29 cellular contexts compared by ENCODE assay signal in the genomic region with DNA sequence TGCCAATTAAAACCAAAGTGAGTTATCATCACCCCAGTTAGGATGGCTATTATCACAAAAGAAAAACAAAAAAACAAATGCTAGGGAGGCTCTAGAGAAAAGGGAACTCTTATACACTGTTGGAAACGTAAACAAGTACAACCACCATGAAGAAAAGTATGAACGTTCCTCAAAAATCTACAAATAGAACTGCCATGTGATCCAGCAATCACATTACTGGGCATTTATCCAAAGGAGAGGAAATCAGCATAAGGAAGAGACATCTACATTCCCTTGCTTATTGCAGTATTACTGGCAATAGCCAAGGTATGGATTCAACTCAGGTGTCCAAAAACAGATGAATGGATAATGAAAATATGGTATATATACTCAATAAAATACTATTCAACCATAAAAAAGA.
"Had no signal": no experiment of that assay in that cellular context is flagged by ENCODE, and none has a peak within 500 bp of the region (broad histone marks: within the 10 kb centered on the region; RNA-seq: fewer than 3 reads in every experiment).

No MANE protein-coding gene starts in this region.

- H3K9me3 ChIP-seq: left lung, lower lobe of right lung, mucosa of descending colon, right lobe of liver, testis, transverse colon had no signal

- H3K4me1 Mint-ChIP-seq: activated naive CD4-positive, alpha-beta T cell treated with anti-CD3 and anti-CD28 coated beads, Interleukin-2, amount 10 ng/mL, durations not matched to agents 7 days and 5 days; activated naive CD8-positive, alpha-beta T cell treated with anti-CD3 and anti-CD28 coated beads, Interleukin-2, amount 10 ng/mL, durations not matched to agents 7 days and 5 days; T-helper 17 cell had no signal

- H3K4me3 Mint-ChIP-seq: activated naive CD4-positive, alpha-beta T cell treated with anti-CD3 and anti-CD28 coated beads, Interleukin-2, amount 10 ng/mL, durations not matched to agents 7 days and 5 days; activated naive CD8-positive, alpha-beta T cell treated with anti-CD3 and anti-CD28 coated beads, Interleukin-2, amount 10 ng/mL, durations not matched to agents 7 days and 5 days; dendritic cell treated with granulocyte-macrophage colony-stimulating factor and Interleukin-4, amounts not matched to agents 40 ng/mL and 50 ng/mL, for 4 days; natural killer cell treated with Interleukin-12 subunit alpha and Interleukin-12 subunit beta and Interleukin-15 and Interleukin-18, amount 100 ng/mL, for 72 hours; T-helper 17 cell had no signal

- H3K27me3 Mint-ChIP-seq: activated naive CD4-positive, alpha-beta T cell treated with anti-CD3 and anti-CD28 coated beads, Interleukin-2, amount 10 ng/mL, durations not matched to agents 7 days and 5 days; activated naive CD8-positive, alpha-beta T cell treated with anti-CD3 and anti-CD28 coated beads, Interleukin-2, amount 10 ng/mL, durations not matched to agents 7 days and 5 days; dendritic cell treated with granulocyte-macrophage colony-stimulating factor and Interleukin-4, amounts not matched to agents 40 ng/mL and 50 ng/mL, for 4 days; natural killer cell treated with Interleukin-12 subunit alpha and Interleukin-12 subunit beta and Interleukin-15 and Interleukin-18, amount 100 ng/mL, for 72 hours; T-helper 17 cell had no signal

- ATAC-seq: activated CD4-positive, CD25-positive, alpha-beta regulatory T cell treated with anti-CD3 and anti-CD28 coated beads, Interleukin-2, amount 50 U/mL, for 24 hours; left lung; lower lobe of right lung; mucosa of descending colon; natural killer cell treated with Interleukin-12 subunit alpha and Interleukin-12 subunit beta and Interleukin-15 and Interleukin-18, amount 100 ng/mL, for 72 hours; right lobe of liver; stimulated activated naive CD8-positive, alpha-beta T cell treated with anti-CD3 and anti-CD28 coated beads, Interleukin-15, Interleukin-2, amounts not matched to agents 100 U/mL and 50 U/mL, for 24 hours; T-helper 17 cell had no signal

- H3K27me3 ChIP-seq: brain microvascular endothelial cell, left lung, right lobe of liver, testis, transverse colon had no signal

- H3K36me3 ChIP-seq: brain microvascular endothelial cell, left lung, lower lobe of right lung, right lobe of liver, transverse colon, WERI-Rb-1 had no signal

- H3K27ac ChIP-seq: brain microvascular endothelial cell, epithelial cell of prostate, left lung, lower lobe of right lung, right lobe of liver, skin epidermis, testis, transverse colon, WERI-Rb-1 had no signal

- H3K27ac Mint-ChIP-seq: activated naive CD4-positive, alpha-beta T cell treated with anti-CD3 and anti-CD28 coated beads, Interleukin-2, amount 10 ng/mL, durations not matched to agents 7 days and 5 days; activated naive CD8-positive, alpha-beta T cell treated with anti-CD3 and anti-CD28 coated beads, Interleukin-2, amount 10 ng/mL, durations not matched to agents 7 days and 5 days; dendritic cell treated with granulocyte-macrophage colony-stimulating factor and Interleukin-4, amounts not matched to agents 40 ng/mL and 50 ng/mL, for 4 days; natural killer cell treated with Interleukin-12 subunit alpha and Interleukin-12 subunit beta and Interleukin-15 and Interleukin-18, amount 100 ng/mL, for 72 hours; T-helper 17 cell had no signal

- H3K9me3 Mint-ChIP-seq: dendritic cell treated with granulocyte-macrophage colony-stimulating factor and Interleukin-4, amounts not matched to agents 40 ng/mL and 50 ng/mL, for 4 days had no signal

- H3K36me3 Mint-ChIP-seq: activated naive CD4-positive, alpha-beta T cell treated with anti-CD3 and anti-CD28 coated beads, Interleukin-2, amount 10 ng/mL, durations not matched to agents 7 days and 5 days; activated naive CD8-positive, alpha-beta T cell treated with anti-CD3 and anti-CD28 coated beads, Interleukin-2, amount 10 ng/mL, durations not matched to agents 7 days and 5 days; natural killer cell treated with Interleukin-12 subunit alpha and Interleukin-12 subunit beta and Interleukin-15 and Interleukin-18, amount 100 ng/mL, for 72 hours had no signal

- DNase-seq: activated CD4-positive, alpha-beta T cell treated with anti-CD3 and anti-CD28 coated beads for 48 hours; activated CD4-positive, alpha-beta T cell treated with anti-CD3 and anti-CD28 coated beads, Interleukin-2, amount 50 U/mL, for 48 hours; activated CD8-positive, alpha-beta memory T cell treated with anti-CD3 and anti-CD28 coated beads for 24 hours; activated gamma-delta T cell; activated naive CD4-positive, alpha-beta T cell treated with anti-CD3 and anti-CD28 coated beads, Interleukin-2, amount 10 ng/mL, durations not matched to agents 7 days and 5 days; activated naive CD8-positive, alpha-beta T cell treated with anti-CD3 and anti-CD28 coated beads, Interleukin-2, amount 10 ng/mL, durations not matched to agents 7 days and 5 days; amniotic stem cell; brain microvascular endothelial cell; effector CD4-positive, alpha-beta T cell; head of caudate nucleus; hippocampal formation; left lung; lower lobe of right lung; mucosa of descending colon; posterior cingulate gyrus; right lobe of liver; stimulated activated CD4-positive, alpha-beta T cell treated with anti-CD3 and anti-CD28 coated beads, Interleukin-12 subunit alpha, Interleukin-12 subunit beta, amount 100 ng/mL, for 4 hours; stimulated activated CD4-positive, alpha-beta T cell treated with anti-CD3 and anti-CD28 coated beads, Interleukin-4, amount 100 ng/mL, for 1 hour; stimulated activated naive CD8-positive, alpha-beta T cell treated with anti-CD3 and anti-CD28 coated beads, Interleukin-15, Interleukin-2, amounts not matched to agents 100 U/mL and 50 U/mL, for 24 hours; T-helper 17 cell; T1000; testis; transverse colon; WERI-Rb-1 had no signal

- H3K4me3 ChIP-seq: left lung, lower lobe of right lung, mucosa of descending colon, right lobe of liver, skin epidermis, testis, transverse colon had no signal

- H3K4me1 ChIP-seq: left lung, lower lobe of right lung, right lobe of liver, testis, transverse colon had no signal
